In genomic region chr17:30599424-30600061, GRCh38 we compare ENCODE assay signal across 8 cellular contexts.
DNase-seq lines count a peak whose midpoint lies in the region; ATAC-seq and TF ChIP-seq lines count a peak whose summit lies in the region.

No MANE protein-coding gene starts in this region.

- H3K9ac ChIP-seq in mammary epithelial cell (ENCODE audit: insufficient read depth, low read length) (peak overlapping the region; percentile 67), mucosa of rectum (ENCODE audit: low read depth in 1 of 2, low read length in 2 of 2) (peak overlapping the region; percentile 54 to 84)

- H3K4me3 ChIP-seq in BJ (ENCODE audit: low read depth, low read length), result peak overlapping the region; percentile 77
- peak overlapping the region; percentile 75 to 96 (median 90) for H3K4me3 ChIP-seq in mammary epithelial cell (replicated peaks in 1 of 3; ENCODE audit: insufficient read depth in 1 of 3, low read depth in 2 of 3, low read length in 3 of 3)
- peak overlapping the region; percentile 85 to 87 for H3K4me3 ChIP-seq in mucosa of rectum (ENCODE audit: low read length in 2 of 2)

- dilution Hi-C loops in mammary epithelial cell (cut with HindIII; ENCODE audit: low sequenced_read_pairs), result no loop called here

- no peaks in the 10 kb centered on the region for H3K36me3 ChIP-seq in BJ (ENCODE audit: control insufficient read depth, insufficient read depth, low read length)
- no peaks in the 10 kb centered on the region for H3K36me3 ChIP-seq in mammary epithelial cell (ENCODE audit: insufficient read depth, low read length)
- no peaks in the 10 kb centered on the region for H3K36me3 ChIP-seq in mucosa of rectum (ENCODE audit: control insufficient read depth in 2 of 2, insufficient read depth in 2 of 2, low read length in 2 of 2)

- peak overlapping the region; percentile 100 for H2AFZ ChIP-seq in mammary epithelial cell (ENCODE audit: low read depth, low read length)

- BruUV-seq in mammary epithelial cell (replicated peaks; lab: Mats Ljungman, UMichigan), result no TSS peak

- peak; percentile 12 for ATAC-seq in HG03378 (IDR thresholded peaks at IDR 0.05; ENCODE audit: unreplicated experiment)
- ATAC-seq in GM21423 (IDR thresholded peaks at IDR 0.05; ENCODE audit: unreplicated experiment), result no peak

- DNase-seq in BJ (ENCODE audit: low read depth) (no peak), mammary epithelial cell (no peak), NCI-H226 (no peak), EL (no peak)
- no peak for DNase-seq in stimulated activated CD4-positive, alpha-beta T cell treated with anti-CD3 and anti-CD28 coated beads, Interleukin-4, amount 100 ng/mL, for 24 hours

- in situ Hi-C loops in mammary epithelial cell (cut with MboI; ENCODE audit: low sequenced_read_pairs in 2 of 2), result no loop called here

- CTCF ChIA-PET in BJ (lab: Yijun Ruan, JAX) (interaction anchor here (1.2 to 2.1 kb wide), 3 partner anchors 12 to 123 kb away, joined by 3 to 6 read pairs (median 5); partner anchors contain the start of gene GOSR1), mammary epithelial cell (lab: Charles Lee; ENCODE audit: low non-redundant PET) (no interaction called here)

- TF ChIP-seq CTCF in BJ (IDR thresholded peaks at IDR 0.05; ENCODE audit: insufficient read depth, low read depth, low read length) (no peak), mammary epithelial cell (conservative IDR thresholded peaks at IDR 0.05 in 1 of 2, IDR thresholded peaks at IDR 0.05 in 1 of 2; ENCODE audit: extremely low read depth in 1 of 2, insufficient read depth in 1 of 2, low read depth in 1 of 2, low read length in 2 of 2) (no peak)

- no peaks in the 10 kb centered on the region for H4K20me1 ChIP-seq in mammary epithelial cell (ENCODE audit: insufficient read depth, low read length)

- H3K4me1 ChIP-seq in mammary epithelial cell (ENCODE audit: insufficient read depth, low read length), result no peaks in the 10 kb centered on the region
- H3K4me1 ChIP-seq in mucosa of rectum (ENCODE audit: control insufficient read depth in 2 of 2, insufficient read depth in 2 of 2, low read length in 2 of 2), result peaks cover 8 to 14% of the 10 kb centered on the region in 2 donors

- H3K4me2 ChIP-seq in mammary epithelial cell (ENCODE audit: insufficient read depth, low read depth, low read length), result peak overlapping the region; percentile 90

- WGBS in mammary epithelial cell (ENCODE audit: low coverage, missing lambda C conversion rate), result 51% methylated on average over 12 of the region's 13 CpGs

- H3K9me3 ChIP-seq in mammary epithelial cell (replicated peaks; ENCODE audit: insufficient read depth, low read length), result no peaks in the 10 kb centered on the region
- no peaks in the 10 kb centered on the region for H3K9me3 ChIP-seq in mucosa of rectum (ENCODE audit: control insufficient read depth in 2 of 2, low read length in 2 of 2)

- intact Hi-C loops in mammary epithelial cell (cut with micrococcal nuclease), result loop anchor here (1.0 to 10.0 kb wide), 3 partner anchors 95 to 259 kb away; partner anchors contain the start of gene GOSR1

- H3K27me3 ChIP-seq in BJ (ENCODE audit: control insufficient read depth, insufficient read depth, low read length), result no peaks in the 10 kb centered on the region
- H3K27me3 ChIP-seq in mammary epithelial cell (ENCODE audit: insufficient read depth, low read length), result no peaks in the 10 kb centered on the region
- no peaks in the 10 kb centered on the region for H3K27me3 ChIP-seq in mucosa of rectum (ENCODE audit: control insufficient read depth in 2 of 2, insufficient read depth in 2 of 2, low read length in 2 of 2)

- H3K27ac ChIP-seq in mammary epithelial cell (ENCODE audit: insufficient read depth, low read depth, low read length) (peak overlapping the region; percentile 12), mucosa of rectum (ENCODE audit: low read depth in 2 of 2, low read length in 2 of 2) (peak overlapping the region; percentile 94 to 97)

- POLR2A ChIA-PET in BJ (lab: Charles Lee), result no interaction called here

- H3K79me2 ChIP-seq in mammary epithelial cell (ENCODE audit: insufficient read depth, low read length), result peaks cover 29% of the 10 kb centered on the region
